ENCODE assay signal across 10 cellular contexts in the genomic region with DNA sequence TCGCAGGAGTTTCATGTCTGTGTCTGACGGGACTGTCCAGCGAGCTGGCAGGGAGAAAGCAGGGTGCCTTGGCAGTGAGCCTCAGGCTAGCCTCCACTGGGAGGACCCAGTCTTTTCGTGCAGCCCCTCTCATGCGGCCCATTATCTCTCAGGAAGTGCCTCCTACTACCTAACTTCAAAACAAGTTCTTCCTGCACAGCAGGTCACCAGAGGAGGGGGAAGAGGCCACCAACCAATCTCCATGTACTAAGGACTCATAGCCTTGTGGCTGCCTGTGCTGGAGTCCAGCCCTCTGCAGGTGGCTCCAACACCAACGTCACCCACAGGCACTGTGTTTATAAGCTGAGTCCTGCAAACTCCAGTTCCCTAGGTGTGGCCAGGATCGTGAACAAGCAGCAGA. TPM values are rescaled to one million over a fixed set of nuclear protein-coding genes. Genes with fewer than 3 reads are reported as not detected.
DNase-seq lines count a peak whose midpoint lies in the region; TF ChIP-seq lines count a peak whose summit lies in the region.
"Had no signal": no experiment of that assay in that cellular context is flagged by ENCODE, and none has a peak within 500 bp of the region (broad histone marks: within the 10 kb centered on the region; RNA-seq: fewer than 3 reads in every experiment).

No MANE protein-coding gene starts in this region.

- H3K36me3 ChIP-seq in thyroid gland: no peaks in the 10 kb centered on the region
- H3K36me3 ChIP-seq in testis (ENCODE audit: low read depth, missing control alignments): no peaks in the 10 kb centered on the region

- TF ChIP-seq POLR2A in thyroid gland (IDR thresholded peaks at IDR 0.05): no peak
- TF ChIP-seq POLR2A in testis (IDR thresholded peaks at IDR 0.05): no peak

- H3K27ac ChIP-seq in VCaP: peak overlapping the region; percentile 88
- no peak overlapping the region for H3K27ac ChIP-seq in thyroid gland
- no peak overlapping the region for H3K27ac ChIP-seq in testis

- TF ChIP-seq CTCF in VCaP (conservative IDR thresholded peaks at IDR 0.05) (0 out of 2 replicates have a peak, but pooled peaks have one; percentile 26), thyroid gland (IDR thresholded peaks at IDR 0.05) (no peak), testis (IDR thresholded peaks at IDR 0.05) (no peak)

- no peaks in the 10 kb centered on the region for H3K9me3 ChIP-seq in thyroid gland
- no peaks in the 10 kb centered on the region for H3K9me3 ChIP-seq in testis

- H3K27me3 ChIP-seq in thyroid gland (no peaks in the 10 kb centered on the region), testis (no peaks in the 10 kb centered on the region)

- H3K4me3 ChIP-seq in thyroid gland (replicated peaks in 1 of 3) (no peak overlapping the region), testis (no peak overlapping the region)

- intact Hi-C loops in thyroid gland (cut with DNase I): no loop called here
- intact Hi-C loops in testis (cut with DNase I; ENCODE audit: low total_unique reads): no loop called here

- 36 to 38% methylated on average over 7 of the region's 7 CpGs for WGBS in thyroid gland, 2 donors
- WGBS in testis, 2 donors: 53 to 60% methylated on average over 1 to 7 of the region's 7 CpGs

- H3K4me1 ChIP-seq in thyroid gland (peaks cover 3 to 9% of the 10 kb centered on the region in 2 donors), testis (no peaks in the 10 kb centered on the region)

- peak; percentile 16 for DNase-seq in activated T-cell treated with anti-CD3 and anti-CD28 coated beads, Interleukin-2, amount 50 U/mL, for 1 hour
- DNase-seq in activated T-cell treated with anti-CD3 and anti-CD28 coated beads for 4 hours (no peak), iPS-NIHi7 (ENCODE audit: extremely low spot score) (peak; percentile 66), thyroid gland (peak; percentile 34 to 37), NCI-H226 (no peak), testis (no peak), NCI-H187 treated with DMSO at 0.1 percent for 48 hours (lab: John Stamatoyannopoulos, UW) (no peak)
- DNase-seq: naive B cell, NCI-H1048 had no signal

RNA-seq across cellular contexts. Expression of a gene that starts 4.8 kb away (rescaled TPM):
- total RNA-seq in thyroid gland (100 to 1,000 TPM in 1 of 4 donors, 10 to 100 TPM in 2, 1 to 10 TPM in 1; 6.3 to 117 (median 26.0) TPM), testis (10 to 100 TPM in 1 of 2 donors, 1 to 10 TPM in 1; 4.6 to 10.2 TPM)
- polyA plus RNA-seq in testis (ENCODE audit: insufficient read depth, low read depth, low replicate concordance): 3.4 TPM

Comparison
In these comparisons a context has a peak if more than half of its experiments do, and no peak if none do; other contexts are left out.
1. DNase-seq: peak in activated T-cell treated with anti-CD3 and anti-CD28 coated beads, Interleukin-2, amount 50 U/mL, for 1 hour (single experiment), iPS-NIHi7 (single experiment) and thyroid gland (2 of 2); none in activated T-cell treated with anti-CD3 and anti-CD28 coated beads for 4 hours (single experiment), NCI-H226 (single experiment), testis (single experiment) and NCI-H187 treated with DMSO at 0.1 percent for 48 hours (single experiment).